Comparison of ENCODE assay signal across 8 cellular contexts in genomic region chr3:196643201-196643749, GRCh38. TPM values are rescaled to one million over a fixed set of nuclear protein-coding genes. Genes with fewer than 3 reads are reported as not detected.
A peak's percentile ranks its signal among the peaks of the same experiment; 100 is the strongest.
DNase-seq lines count a peak whose midpoint lies in the region; ATAC-seq, FAIRE-seq and TF ChIP-seq lines count a peak whose summit lies in the region.

No MANE protein-coding gene starts in this region.

- 53% methylated on average over 6 of the region's 13 CpGs for WGBS in right lobe of liver (ENCODE audit: insufficient coverage, low coverage, low lambda C conversion rate, missing lambda C conversion rate)
- 43% methylated on average over 9 of the region's 13 CpGs for WGBS in HepG2 (ENCODE audit: low lambda C conversion rate)

- peaks cover 9% of the 10 kb centered on the region for H3K36me3 Mint-ChIP-seq in Calu3 (ENCODE audit: insufficient read depth, unreplicated experiment)

- DNase-seq in right lobe of liver (peak in 1 of 3 donors; percentile 55), HepG2 (ENCODE audit: low spot score) (no peak), Peyer's patch (peak in 2 of 3 donors; percentile 90 to 93), kidney (peak; percentile 78), vagina (ENCODE audit: extremely low spot score in 2 of 2) (no peak), Calu3 (no peak), G401 (ENCODE audit: low spot score) (no peak)

- H3K27me3 Mint-ChIP-seq in Calu3 (ENCODE audit: unreplicated experiment), result peaks cover 57% of the 10 kb centered on the region

- in situ Hi-C loops in HepG2 (cut with HindIII; ENCODE audit: extremely low pct_ligation_motif_present, low pct_unique_long_range_greater_than_20kb), result no loop called here
- in situ Hi-C loops in G401 (cut with HindIII; ENCODE audit: low sequenced_read_pairs), result no loop called here

- no peak overlapping the region for H3K4me3 Mint-ChIP-seq in Calu3 (ENCODE audit: low read depth, unreplicated experiment)

- H3K9ac ChIP-seq in HepG2 (ENCODE audit: insufficient read depth, low read depth, low read length), result no peak overlapping the region
- H3K9ac ChIP-seq in kidney (ENCODE audit: low read length in 2 of 2), result no peak overlapping the region

- H3K9me3 ChIP-seq in right lobe of liver, result no peaks in the 10 kb centered on the region
- no peaks in the 10 kb centered on the region for H3K9me3 ChIP-seq in HepG2 (ENCODE audit: low read length)
- no peaks in the 10 kb centered on the region for H3K9me3 ChIP-seq in Peyer's patch
- H3K9me3 ChIP-seq in kidney (ENCODE audit: control insufficient read depth in 1 of 2, low read length in 2 of 2), result no peaks in the 10 kb centered on the region
- no peaks in the 10 kb centered on the region for H3K9me3 ChIP-seq in vagina

- H3K36me3 ChIP-seq in right lobe of liver, result no peaks in the 10 kb centered on the region
- no peaks in the 10 kb centered on the region for H3K36me3 ChIP-seq in HepG2 (replicated peaks in 1 of 2; ENCODE audit: control insufficient read depth in 1 of 2, insufficient read depth in 2 of 2, low read length in 2 of 2)
- no peaks in the 10 kb centered on the region for H3K36me3 ChIP-seq in Peyer's patch
- H3K36me3 ChIP-seq in kidney (ENCODE audit: control insufficient read depth in 1 of 2, insufficient read depth in 2 of 2, low read length in 2 of 2), result no peaks in the 10 kb centered on the region
- H3K36me3 ChIP-seq in vagina, result no peaks in the 10 kb centered on the region

- H3K27ac ChIP-seq in right lobe of liver, result peak overlapping the region in 1 of 3 donors; percentile 38
- H3K27ac ChIP-seq in HepG2 (ENCODE audit: extremely low read length, insufficient read depth, low read length), result no peak overlapping the region
- H3K27ac ChIP-seq in Peyer's patch, result peak overlapping the region; percentile 39 to 96 (median 50)
- H3K27ac ChIP-seq in kidney (ENCODE audit: low read depth in 2 of 2, low read length in 2 of 2), result no peak overlapping the region
- no peak overlapping the region for H3K27ac ChIP-seq in vagina

- TF ChIP-seq RAD21 in HepG2 (CRISPR knock-in tag; IDR thresholded peaks at IDR 0.05), result no peak

- H3K4me1 ChIP-seq in right lobe of liver, result peaks cover 0 to 9% (median 0%) of the 10 kb centered on the region in 4 donors
- 0 out of 2 replicates have a peak, but pooled peaks cover 6% of the 10 kb centered on the region for H3K4me1 ChIP-seq in HepG2 (ENCODE audit: insufficient read depth, low read length)
- H3K4me1 ChIP-seq in Peyer's patch, result peaks cover 0 to 13% (median 7%) of the 10 kb centered on the region in 4 donors
- H3K4me1 ChIP-seq in kidney (ENCODE audit: control insufficient read depth in 1 of 2, insufficient read depth in 1 of 2, low read depth in 1 of 2, low read length in 2 of 2), result peaks cover 0 to 9% of the 10 kb centered on the region in 2 donors
- peaks cover 16% of the 10 kb centered on the region for H3K4me1 ChIP-seq in vagina

- H2AFZ ChIP-seq in HepG2 (ENCODE audit: low read length), result no peak overlapping the region

- H3K79me2 ChIP-seq in HepG2 (ENCODE audit: insufficient read depth, low read length), result no peaks in the 10 kb centered on the region

- H3K27me3 ChIP-seq in right lobe of liver, result no peaks in the 10 kb centered on the region
- H3K27me3 ChIP-seq in HepG2 (ENCODE audit: control insufficient read depth in 1 of 2, insufficient read depth in 2 of 2, low read length in 2 of 2), result peaks cover 12 to 64% of the 10 kb centered on the region in 2 experiments
- no peaks in the 10 kb centered on the region for H3K27me3 ChIP-seq in Peyer's patch
- no peaks in the 10 kb centered on the region for H3K27me3 ChIP-seq in vagina

- BruUV-seq in HepG2 (replicated peaks; lab: Mats Ljungman, UMichigan), result no TSS peak
- no TSS peak for BruUV-seq in Calu3 (replicated peaks; lab: Mats Ljungman, UMichigan)

- no peaks in the 10 kb centered on the region for H4K20me1 ChIP-seq in HepG2 (ENCODE audit: insufficient read depth, low read length)

- CTCF ChIA-PET in HepG2 (lab: Yijun Ruan, JAX; ENCODE audit: low intra/inter-chr PET ratio, low total read pairs) (no interaction called here), Calu3 (lab: Charles Lee) (no interaction called here)

- H3K4me2 ChIP-seq in HepG2 (ENCODE audit: low read depth, low read length), result no peak overlapping the region

- no peaks in the 10 kb centered on the region for H3K4me1 Mint-ChIP-seq in Calu3 (ENCODE audit: low read depth, unreplicated experiment)

- POLR2A ChIA-PET in HepG2 (lab: Yijun Ruan, JAX), result no interaction called here

- H3K27ac Mint-ChIP-seq in Calu3 (ENCODE audit: unreplicated experiment), result no peak overlapping the region

- TF ChIP-seq CTCF in right lobe of liver (IDR thresholded peaks at IDR 0.05), result no peak
- TF ChIP-seq CTCF in HepG2 (CRISPR knock-in tag; IDR thresholded peaks at IDR 0.05), result no peak
- TF ChIP-seq CTCF in Peyer's patch (IDR thresholded peaks at IDR 0.05), result no peak
- TF ChIP-seq CTCF in kidney (IDR thresholded peaks at IDR 0.05; ENCODE audit: borderline replicate concordance, extremely low read depth, insufficient read depth), result no peak
- no peak for TF ChIP-seq CTCF in vagina (IDR thresholded peaks at IDR 0.05)
- no peak for TF ChIP-seq CTCF in Calu3 (IDR thresholded peaks at IDR 0.05; ENCODE audit: unreplicated experiment)

- intact Hi-C loops in right lobe of liver (cut with DNase I), result no loop called here
- intact Hi-C loops in HepG2 (cut with micrococcal nuclease; ENCODE audit: unreplicated experiment), result no loop called here
- intact Hi-C loops in kidney (cut with DNase I), result no loop called here
- intact Hi-C loops in vagina (cut with DNase I), result no loop called here
- intact Hi-C loops in Calu3 (cut with micrococcal nuclease; ENCODE audit: unreplicated experiment), result no loop called here

- TF ChIP-seq POLR2A in right lobe of liver (IDR thresholded peaks at IDR 0.05) (no peak), HepG2 (IDR thresholded peaks at IDR 0.05; ENCODE audit: insufficient read depth in 1 of 2, low read depth in 2 of 2, low read length in 2 of 2) (no peak), Peyer's patch (IDR thresholded peaks at IDR 0.05) (no peak), vagina (IDR thresholded peaks at IDR 0.05) (no peak)

- TF ChIP-seq EP300 in HepG2 (IDR thresholded peaks at IDR 0.05; ENCODE audit: low read depth in 2 of 2, low read length in 2 of 2) (no peak), HepG2 (CRISPR knock-in tag; IDR thresholded peaks at IDR 0.05; ENCODE audit: borderline replicate concordance) (no peak)

- ATAC-seq in right lobe of liver, result peak in 3 of 4 donors; percentile 24 to 43 (median 29)
- no peak for ATAC-seq in HepG2
- peak; percentile 76 for ATAC-seq in HG02938 (IDR thresholded peaks at IDR 0.05; ENCODE audit: unreplicated experiment)

- H3K4me3 ChIP-seq in right lobe of liver (no peak overlapping the region), HepG2 (replicated peaks in 1 of 3; ENCODE audit: insufficient read depth in 1 of 3, low read depth in 2 of 3, low read length in 3 of 3) (no peak overlapping the region), Peyer's patch (no peak overlapping the region), kidney (ENCODE audit: low read length in 2 of 2) (no peak overlapping the region), vagina (no peak overlapping the region)

- H3K9me3 Mint-ChIP-seq in Calu3 (ENCODE audit: low read depth, unreplicated experiment), result no peaks in the 10 kb centered on the region

- FAIRE-seq in HepG2 (lab: Jason Lieb, UNC), result no peak
- FAIRE-seq in kidney (lab: Jason Lieb, UNC), result no peak

TF ChIP-seq in HepG2, 621 proteins besides CTCF, POLR2A, EP300 and RAD21 (continues in another document):
- no peak for TF ChIP-seq THAP11 (CRISPR knock-in tag; IDR thresholded peaks at IDR 0.05)
- no peak for TF ChIP-seq ZNF460 (CRISPR knock-in tag; IDR thresholded peaks at IDR 0.05; ENCODE audit: borderline replicate concordance)

RNA-seq across cellular contexts. Expression of gene NRROS, which starts 3.8 kb away (rescaled TPM):
- total RNA-seq in right lobe of liver, result 1 to 10 TPM; 1.2 to 4.0 (median 2.1) TPM
- total RNA-seq in HepG2 (2016; rRNA removed; fragmentation: Illumina TruSeq; extraction: Trizol), result not detected in 2 replicates
- total RNA-seq in HepG2 (2016; cell fraction: cytosol; rRNA removed; fragmentation: Illumina TruSeq; extraction: Trizol; ENCODE audit: low read depth), result not detected in 2 replicates
- total RNA-seq in HepG2 (2016; cell fraction: insoluble cytoplasmic fraction; rRNA removed; fragmentation: Illumina TruSeq; extraction: Trizol), result not detected in 2 replicates
- not detected in 2 replicates for total RNA-seq in HepG2 (2016; cell fraction: membrane; rRNA removed; fragmentation: Illumina TruSeq; extraction: Trizol)
- total RNA-seq in HepG2 (2016; cell fraction: nucleus; rRNA removed; fragmentation: Illumina TruSeq; extraction: Trizol), result not detected in 2 replicates
- polyA plus RNA-seq in HepG2 (2011; rRNA removed), result not detected in 2 replicates
- not detected in 2 replicates for polyA plus RNA-seq in HepG2 (2011; cell fraction: cytosol; rRNA removed)
- not detected in 2 replicates for polyA plus RNA-seq in HepG2 (2011; cell fraction: nucleus; rRNA removed)
- polyA plus RNA-seq in HepG2 (2012), result not detected in 2 replicates
- polyA plus RNA-seq in HepG2 (2016; cell fraction: cytosol; fragmentation: Illumina TruSeq; extraction: Trizol; ENCODE audit: low read depth), result not detected in 2 replicates
- polyA plus RNA-seq in HepG2 (2016; cell fraction: insoluble cytoplasmic fraction; fragmentation: Illumina TruSeq; extraction: Trizol; ENCODE audit: low read depth), result not detected in 2 replicates
- not detected in 2 replicates for polyA plus RNA-seq in HepG2 (2016; cell fraction: membrane; fragmentation: Illumina TruSeq; extraction: Trizol; ENCODE audit: low read depth)
- not detected in 2 replicates for polyA plus RNA-seq in HepG2 (2016; cell fraction: nucleus; fragmentation: Illumina TruSeq; extraction: Trizol; ENCODE audit: insufficient read depth, low read depth)
- polyA minus RNA-seq in HepG2 (2011; rRNA and poly(A)+ RNA removed; ENCODE audit: low replicate concordance), result not detected in 2 replicates
- not detected in 2 replicates for polyA minus RNA-seq in HepG2 (2011; cell fraction: cytosol; rRNA and poly(A)+ RNA removed)
- polyA minus RNA-seq in HepG2 (2011; cell fraction: nucleus; rRNA and poly(A)+ RNA removed), result not detected in 2 replicates
- 10 to 100 TPM in 1 of 4 donors, 1 to 10 TPM in 2, under 1 TPM in 1; 0.70 to 10.7 (median 2.8) TPM for total RNA-seq in Peyer's patch
- total RNA-seq in kidney, result 11.6 TPM
- 2.0 TPM for polyA plus RNA-seq in kidney (ENCODE audit: insufficient read depth, low read depth, low replicate concordance)
- 5.4 TPM for total RNA-seq in vagina
- total RNA-seq in Calu3 (2022), result 0.39 and 0.99 TPM in 2 replicates
- total RNA-seq in G401 (2014; rRNA removed; shearing (Covaris generic)), result 7.1 and 11.6 TPM in 2 replicates

Comparison
In these comparisons a context has a peak if more than half of its experiments do, and no peak if none do; other contexts are left out.
1. DNase-seq: peak in Peyer's patch (2 of 3) and kidney (single experiment); none in HepG2 (single experiment), vagina (0 of 2), Calu3 (single experiment) and G401 (single experiment).
2. H3K27ac ChIP-seq: peak in Peyer's patch (4 of 4); none in HepG2 (single experiment), kidney (0 of 2) and vagina (single experiment).